ENCODE assay signal across 8 cellular contexts in genomic region chrX:155056877-155057792, GRCh38. TPM values are rescaled to one million over a fixed set of nuclear protein-coding genes. Genes with fewer than 3 reads are reported as not detected.
A peak's percentile ranks its signal among the peaks of the same experiment; 100 is the strongest.
DNase-seq lines count a peak whose midpoint lies in the region; ATAC-seq and TF ChIP-seq lines count a peak whose summit lies in the region.

No MANE protein-coding gene starts in this region.

- POLR2A ChIA-PET in activated CD8-positive, alpha-beta T cell treated with anti-CD3 and anti-CD28 coated beads for 36 hours (lab: Charles Lee) = interaction anchor here (0.8 to 1.3 kb wide), 2 partner anchors 19 to 139 kb away, joined by 3 read pairs; no protein-coding TSS in a partner anchor

- peak overlapping the region; percentile 73 for H3K27ac Mint-ChIP-seq in activated CD8-positive, alpha-beta T cell treated with anti-CD3 and anti-CD28 coated beads for 36 hours
- peak overlapping the region; percentile 61 for H3K27ac Mint-ChIP-seq in endodermal cell

- H3K27ac ChIP-seq in endodermal cell (ENCODE audit: low read depth, low read length) = no peak overlapping the region

- DNase-seq in NCI-H2171 treated with DMSO at 0.1 percent for 48 hours (lab: John Stamatoyannopoulos, UW) (peak; percentile 8), NCI-H2171 (lab: John Stamatoyannopoulos, UW) (no peak), NCI-H2107 (lab: John Stamatoyannopoulos, UW) (peak; percentile 42), endodermal cell (peak; percentile 85), medulla oblongata (ENCODE audit: extremely low spot score) (peak; percentile 69)
- DNase-seq in activated CD8-positive, alpha-beta T cell treated with anti-CD3 and anti-CD28 coated beads for 36 hours = peak; percentile 60
- peak; percentile 14 to 55 (median 43) for DNase-seq in stimulated activated naive CD4-positive, alpha-beta T cell (lab: John Stamatoyannopoulos, UW)

- WGBS in endodermal cell (ENCODE audit: insufficient coverage in 1 of 2, insufficient read length in 1 of 2), 2 experiments = 0 to 30% methylated on average over 1 to 25 of the region's 25 CpGs

- no peaks in the 10 kb centered on the region for H3K9me3 ChIP-seq in endodermal cell (ENCODE audit: control insufficient read depth, low read length)

- peaks cover under 1% of the 10 kb centered on the region for H3K36me3 ChIP-seq in endodermal cell (ENCODE audit: control insufficient read depth, insufficient read depth, low read length)

- no peaks in the 10 kb centered on the region for H3K27me3 ChIP-seq in endodermal cell (ENCODE audit: control insufficient read depth, insufficient read depth, low read length, poor library complexity, severe bottlenecking)

- TF ChIP-seq CTCF in activated CD8-positive, alpha-beta T cell treated with anti-CD3 and anti-CD28 coated beads for 36 hours (IDR thresholded peaks at IDR 0.05) = peak; percentile 61
- peak; percentile 82 for TF ChIP-seq CTCF in endodermal cell (conservative IDR thresholded peaks at IDR 0.05)

- no peaks in the 10 kb centered on the region for H3K9me3 Mint-ChIP-seq in activated CD8-positive, alpha-beta T cell treated with anti-CD3 and anti-CD28 coated beads for 36 hours
- H3K9me3 Mint-ChIP-seq in endodermal cell = peaks cover 45% of the 10 kb centered on the region

- H3K4me3 Mint-ChIP-seq in activated CD8-positive, alpha-beta T cell treated with anti-CD3 and anti-CD28 coated beads for 36 hours = peak overlapping the region; percentile 43
- no peak overlapping the region for H3K4me3 Mint-ChIP-seq in endodermal cell

- peaks cover 15% of the 10 kb centered on the region for H3K36me3 Mint-ChIP-seq in activated CD8-positive, alpha-beta T cell treated with anti-CD3 and anti-CD28 coated beads for 36 hours (ENCODE audit: low read depth)
- H3K36me3 Mint-ChIP-seq in endodermal cell (ENCODE audit: low read depth) = peaks cover 3% of the 10 kb centered on the region

- H3K4me3 ChIP-seq in endodermal cell (ENCODE audit: low read length) = no peak overlapping the region

- no peak overlapping the region for H3K9ac ChIP-seq in endodermal cell (ENCODE audit: extremely low read depth, low read length, poor library complexity, severe bottlenecking)

- no peaks in the 10 kb centered on the region for H3K4me1 ChIP-seq in endodermal cell (ENCODE audit: control insufficient read depth, insufficient read depth, low read length)

- CTCF ChIA-PET in activated CD8-positive, alpha-beta T cell treated with anti-CD3 and anti-CD28 coated beads for 36 hours (lab: Charles Lee) = interaction anchor here (0.7 to 5.2 kb wide), 23 partner anchors 10 to 558 kb away, joined by 3 to 67 read pairs (median 4); partner anchors contain the start of genes CMC4, F8 and MTCP1

- peak; percentile 74 for ATAC-seq in HG02642 (IDR thresholded peaks at IDR 0.05; ENCODE audit: poor library complexity, unreplicated experiment)
- ATAC-seq in activated CD8-positive, alpha-beta T cell treated with anti-CD3 and anti-CD28 coated beads for 36 hours = peak; percentile 84

- intact Hi-C loops in activated CD8-positive, alpha-beta T cell treated with anti-CD3 and anti-CD28 coated beads for 36 hours (cut with micrococcal nuclease) = loop anchor here (1.0 kb wide), 1 partner anchor 76 kb away; no protein-coding TSS in a partner anchor

- no peaks in the 10 kb centered on the region for H3K27me3 Mint-ChIP-seq in activated CD8-positive, alpha-beta T cell treated with anti-CD3 and anti-CD28 coated beads for 36 hours
- H3K27me3 Mint-ChIP-seq in endodermal cell (ENCODE audit: insufficient read depth) = no peaks in the 10 kb centered on the region

- H3K4me1 Mint-ChIP-seq in activated CD8-positive, alpha-beta T cell treated with anti-CD3 and anti-CD28 coated beads for 36 hours (ENCODE audit: low read depth) = peaks cover 28% of the 10 kb centered on the region
- no peaks in the 10 kb centered on the region for H3K4me1 Mint-ChIP-seq in endodermal cell

RNA-seq across cellular contexts. Expression of gene CMC4, which starts 13.8 kb away (rescaled TPM):
- total RNA-seq in activated CD8-positive, alpha-beta T cell treated with anti-CD3 and anti-CD28 coated beads for 36 hours = 1 to 10 TPM; 3.8 to 5.1 TPM
- total RNA-seq in endodermal cell = 1 to 10 TPM; 5.2 to 8.3 TPM
- polyA plus RNA-seq in endodermal cell (2013, experiment 1 of 2) = 9.8 TPM
- polyA plus RNA-seq in endodermal cell (2013, experiment 2 of 2) = 7.1 TPM

RNA-seq across cellular contexts. Expression of gene MTCP1, which starts 13.8 kb away (rescaled TPM):
- total RNA-seq in activated CD8-positive, alpha-beta T cell treated with anti-CD3 and anti-CD28 coated beads for 36 hours = 10 to 100 TPM; 23.4 to 23.9 TPM
- total RNA-seq in endodermal cell = 10 to 100 TPM; 12.6 to 17.4 TPM
- polyA plus RNA-seq in endodermal cell (2013, experiment 1 of 2) = 10.6 TPM
- 14.0 TPM for polyA plus RNA-seq in endodermal cell (2013, experiment 2 of 2)

RNA-seq across cellular contexts. Expression of gene BRCC3, which starts 14.2 kb away (rescaled TPM):
- 10 to 100 TPM; 30.0 to 32.5 TPM for total RNA-seq in activated CD8-positive, alpha-beta T cell treated with anti-CD3 and anti-CD28 coated beads for 36 hours
- 10 to 100 TPM; 21.9 to 22.8 TPM for total RNA-seq in endodermal cell
- polyA plus RNA-seq in endodermal cell (2013, experiment 1 of 2) = 14.9 TPM
- polyA plus RNA-seq in endodermal cell (2013, experiment 2 of 2) = 14.2 TPM

RNA-seq across cellular contexts. Expression of gene FUNDC2, which starts 30.5 kb away (rescaled TPM):
- total RNA-seq in activated CD8-positive, alpha-beta T cell treated with anti-CD3 and anti-CD28 coated beads for 36 hours = 10 to 100 TPM; 83.7 to 89.0 TPM
- total RNA-seq in endodermal cell = 10 to 100 TPM; 68.3 to 71.4 TPM
- polyA plus RNA-seq in endodermal cell (2013, experiment 1 of 2) = 105 TPM
- 98.9 TPM for polyA plus RNA-seq in endodermal cell (2013, experiment 2 of 2)

RNA-seq across cellular contexts. Expression of gene F8, which starts 34.6 kb away (rescaled TPM):
- total RNA-seq in activated CD8-positive, alpha-beta T cell treated with anti-CD3 and anti-CD28 coated beads for 36 hours = 1 to 10 TPM; 4.1 to 4.4 TPM
- total RNA-seq in endodermal cell = 1 to 10 TPM; 5.5 to 6.0 TPM
- 1.3 TPM for polyA plus RNA-seq in endodermal cell (2013, experiment 1 of 2)
- 1.0 TPM for polyA plus RNA-seq in endodermal cell (2013, experiment 2 of 2)
